Comparison of ENCODE assay signal across 8 cellular contexts in the genomic region with DNA sequence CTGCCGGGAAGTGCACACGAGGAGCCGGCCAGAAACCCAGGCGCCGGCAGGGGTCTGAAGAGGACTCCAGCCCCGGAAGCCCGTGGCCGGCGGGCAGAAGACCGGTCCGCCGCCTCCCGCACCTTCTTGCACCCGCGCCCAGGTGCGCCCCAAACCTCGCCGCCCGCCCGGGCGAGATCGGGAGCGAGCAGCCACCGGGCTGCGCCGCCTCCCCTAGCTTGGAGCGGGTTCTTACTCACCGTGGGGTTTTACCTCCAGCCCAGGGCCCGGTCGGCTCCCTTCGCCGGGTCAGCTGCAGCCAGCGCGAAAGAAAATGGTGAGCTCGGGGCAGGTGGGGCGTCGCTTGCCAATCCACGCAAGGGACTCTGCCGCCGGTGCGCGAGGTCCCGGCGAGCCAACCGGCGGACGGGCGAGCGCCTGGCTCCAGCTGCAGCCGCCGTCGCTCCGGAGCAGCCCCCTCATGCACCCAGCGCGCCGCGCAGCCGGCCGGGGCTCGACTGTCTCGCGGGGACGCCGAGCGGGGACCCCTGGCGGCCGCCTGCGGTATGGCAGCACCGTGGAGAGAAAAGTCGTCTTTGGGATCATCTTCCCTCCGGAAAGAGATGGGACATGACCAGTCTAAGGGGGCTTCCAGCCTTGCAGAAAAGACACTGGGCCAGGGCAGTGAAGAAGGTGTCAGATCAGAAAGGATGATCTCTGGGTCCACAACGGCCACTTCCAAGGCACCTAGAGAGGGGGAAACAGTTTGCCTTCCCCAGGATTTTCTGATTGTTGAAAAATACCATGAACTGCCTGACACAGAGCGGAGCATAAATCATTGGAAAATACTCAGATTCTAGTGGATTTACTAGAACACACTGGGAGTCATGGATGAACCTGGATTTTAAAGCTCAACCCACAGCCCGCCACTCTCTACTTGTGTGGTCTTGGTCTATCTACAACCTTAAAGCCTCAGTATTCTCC. TPM values are rescaled to one million over a fixed set of nuclear protein-coding genes. Genes with fewer than 3 reads are reported as not detected.
DNase-seq lines count a peak whose midpoint lies in the region; ATAC-seq and TF ChIP-seq lines count a peak whose summit lies in the region.

A gene (minus strand): TSS at position 499 of the 963 bp plus-strand sequence. CDS start 74,264 bp downstream, outside the sequence.

- peak within 1 kb of the TSS; percentile 63 for H2BK15ac ChIP-seq in mesenchymal stem cell (ENCODE audit: low read depth, poor library complexity, severe bottlenecking)

- H3K27ac ChIP-seq in effector memory CD4-positive, alpha-beta T cell (ENCODE audit: insufficient read depth, low read length, poor library complexity, severe bottlenecking): no peak within 1 kb of the TSS
- H3K27ac ChIP-seq in mesenchymal stem cell (ENCODE audit: low read length, poor library complexity, severe bottlenecking): no peak within 1 kb of the TSS

- in situ Hi-C loops in GM18951 (cut with MboI; ENCODE audit: low sequenced_read_pairs, unreplicated experiment): loop anchor here (25.0 kb wide), 1 partner anchor 492 kb away; no protein-coding TSS in a partner anchor

- DNase-seq in AG09309 (ENCODE audit: low read depth) (no peak), NCI-H510A treated with DMSO at 0.1 percent for 48 hours (lab: John Stamatoyannopoulos, UW) (peak; percentile 29), mesenchymal stem cell (peak; percentile 75)
- peak; percentile 49 to 74 (median 64) for DNase-seq in activated CD8-positive, alpha-beta memory T cell treated with anti-CD3 and anti-CD28 coated beads for 48 hours (ENCODE audit: low read depth in 2 of 3, low spot score in 2 of 3)
- DNase-seq in effector memory CD4-positive, alpha-beta T cell: peak; percentile 15 to 58 (median 48)
- DNase-seq in stimulated activated CD8-positive, alpha-beta memory T cell treated with anti-CD3 and anti-CD28 coated beads, Interleukin-12 subunit alpha, Interleukin-12 subunit beta, amount 100 ng/mL, for 24 hours (ENCODE audit: extremely low read depth): peak; percentile 57

- no peak within 1 kb of the TSS for H2BK120ac ChIP-seq in mesenchymal stem cell (ENCODE audit: low read depth, low read length)

- peaks cover 5% of the 10 kb centered on the region for H3K4me1 ChIP-seq in effector memory CD4-positive, alpha-beta T cell (ENCODE audit: control insufficient read depth, insufficient read depth, low read length, poor library complexity, severe bottlenecking)
- peaks cover 17% of the 10 kb centered on the region for H3K4me1 ChIP-seq in mesenchymal stem cell (ENCODE audit: control insufficient read depth, insufficient read depth, low read depth, low read length)

- H2AK5ac ChIP-seq in mesenchymal stem cell (ENCODE audit: low read length, severe bottlenecking): no peak within 1 kb of the TSS

- H3K36me3 ChIP-seq in effector memory CD4-positive, alpha-beta T cell (ENCODE audit: control insufficient read depth, insufficient read depth, low read length): no peaks in the 10 kb centered on the region
- peaks cover 0 to 3% of the 10 kb centered on the region in 2 experiments for H3K36me3 ChIP-seq in mesenchymal stem cell (ENCODE audit: control insufficient read depth in 1 of 2, insufficient read depth in 2 of 2, low read depth in 1 of 2, low read length in 2 of 2)

- H3K79me1 ChIP-seq in mesenchymal stem cell (replicated peaks; ENCODE audit: low read length, poor library complexity, severe bottlenecking): no peaks in the 10 kb centered on the region

- TF ChIP-seq POLR2A in GM18951 (IDR thresholded peaks at IDR 0.05; ENCODE audit: extremely low read depth, insufficient read depth, insufficient read length): peak; percentile 24

- WGBS in mesenchymal stem cell: 3% methylated on average over 74 of the region's 74 CpGs

- H3K4ac ChIP-seq in mesenchymal stem cell (ENCODE audit: low read depth in 1 of 2, low read length in 2 of 2): no peak within 1 kb of the TSS

- TF ChIP-seq CTCF in AG09309 (IDR thresholded peaks at IDR 0.05; ENCODE audit: control insufficient read depth, insufficient read depth, low read depth, low read length, missing control alignments): peak; percentile 75

- peak within 1 kb of the TSS; percentile 66 for H3K9ac ChIP-seq in mesenchymal stem cell (ENCODE audit: low read length)

- peak within 1 kb of the TSS in 1 of 2 experiments; percentile 86 for H2BK12ac ChIP-seq in mesenchymal stem cell (ENCODE audit: low read length in 2 of 2)

- no peaks in the 10 kb centered on the region for H3K27me3 ChIP-seq in effector memory CD4-positive, alpha-beta T cell (replicated peaks; ENCODE audit: control insufficient read depth, insufficient read depth, low read length, poor library complexity, severe bottlenecking)
- H3K27me3 ChIP-seq in mesenchymal stem cell (ENCODE audit: control insufficient read depth in 1 of 2, insufficient read depth in 1 of 2, low read length in 2 of 2): peaks cover 12 to 30% of the 10 kb centered on the region in 2 experiments

- H3K18ac ChIP-seq in mesenchymal stem cell (ENCODE audit: low read depth in 1 of 2, low read length in 2 of 2): peak within 1 kb of the TSS in 1 of 2 experiments; percentile 84

- no peak within 1 kb of the TSS for H4K91ac ChIP-seq in mesenchymal stem cell (ENCODE audit: low read length)

- H3K9me3 ChIP-seq in effector memory CD4-positive, alpha-beta T cell (ENCODE audit: control insufficient read depth, low read length): no peaks in the 10 kb centered on the region
- no peaks in the 10 kb centered on the region for H3K9me3 ChIP-seq in mesenchymal stem cell (ENCODE audit: control insufficient read depth, low read length)

- peak within 1 kb of the TSS; percentile 100 for H3K4me2 ChIP-seq in mesenchymal stem cell (ENCODE audit: low read length, poor library complexity, severe bottlenecking)

- peak within 1 kb of the TSS in 1 of 2 experiments; percentile 67 for H3K23ac ChIP-seq in mesenchymal stem cell (ENCODE audit: low read length in 2 of 2)

- peak; percentile 80 for ATAC-seq in HG03159 (IDR thresholded peaks at IDR 0.05; ENCODE audit: unreplicated experiment)

- H3K14ac ChIP-seq in mesenchymal stem cell (ENCODE audit: low read length in 2 of 2): peak within 1 kb of the TSS in 1 of 2 experiments; percentile 36

- peak within 1 kb of the TSS; percentile 83 for H2AFZ ChIP-seq in mesenchymal stem cell (ENCODE audit: low read depth, low read length)

- peak within 1 kb of the TSS; percentile 21 for H4K8ac ChIP-seq in mesenchymal stem cell (ENCODE audit: low read length)

- H3K4me3 ChIP-seq in AG09309 (ENCODE audit: control insufficient read depth, low read depth, low read length) (peak within 1 kb of the TSS; percentile 48), mesenchymal stem cell (ENCODE audit: insufficient read depth in 1 of 2, low read depth in 1 of 2, low read length in 2 of 2) (peak within 1 kb of the TSS; percentile 59 to 80)
- peak within 1 kb of the TSS; percentile 79 for H3K4me3 ChIP-seq in effector memory CD4-positive, alpha-beta T cell (ENCODE audit: insufficient read depth, low read depth, low read length, poor library complexity, severe bottlenecking)

- H2BK5ac ChIP-seq in mesenchymal stem cell (ENCODE audit: low read depth, low read length, poor library complexity, severe bottlenecking): no peak within 1 kb of the TSS

RNA-seq across cellular contexts. Expression of the gene that starts here (rescaled TPM):
- polyA plus RNA-seq in mesenchymal stem cell (2013, experiment 1 of 2): 0.76 TPM
- polyA plus RNA-seq in mesenchymal stem cell (2013, experiment 2 of 2): 0.78 TPM
